17 cellular contexts compared by ENCODE assay signal in the genomic region with DNA sequence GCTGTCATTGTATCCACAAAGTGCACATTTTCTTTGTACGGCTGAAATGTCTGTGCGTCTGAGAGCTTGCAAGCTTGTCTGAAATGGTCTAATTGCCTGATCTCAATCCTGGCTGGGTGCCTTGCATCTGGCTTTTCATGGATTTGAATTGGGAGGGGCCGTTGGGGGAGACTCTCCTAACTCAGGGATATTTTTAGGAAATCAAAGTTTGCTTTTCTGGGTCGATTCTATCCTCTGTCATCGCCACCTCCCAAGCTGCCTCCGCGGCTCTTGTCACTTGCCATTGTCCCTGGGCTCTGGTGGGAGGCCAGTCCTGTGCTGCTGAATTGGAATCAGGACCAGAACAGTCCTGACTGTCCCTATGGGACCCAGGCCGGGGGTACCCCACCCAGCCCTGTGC. TPM values are rescaled to one million over a fixed set of nuclear protein-coding genes. Genes with fewer than 3 reads are reported as not detected.
DNase-seq lines count a peak whose midpoint lies in the region.
"Had no signal": no experiment of that assay in that cellular context is flagged by ENCODE, and none has a peak within 500 bp of the region (broad histone marks: within the 10 kb centered on the region; RNA-seq: fewer than 3 reads in every experiment).

No MANE protein-coding gene starts in this region.

- no peaks in the 10 kb centered on the region for H3K79me1 ChIP-seq in neuronal stem cell (ENCODE audit: low read depth, low read length)

- peaks cover 0 to 7% (median 0%) of the 10 kb centered on the region in 3 experiments for H3K27me3 ChIP-seq in neuronal stem cell (ENCODE audit: control insufficient read depth in 3 of 3, insufficient read depth in 3 of 3, low read depth in 1 of 3, low read length in 3 of 3)
- H3K27me3 ChIP-seq: Peyer's patch, SJSA1 had no signal

- DNase-seq in NCI-H2081 (lab: John Stamatoyannopoulos, UW) (peak; percentile 16 to 65), NCI-H2081 treated with DMSO at 0.1 percent for 48 hours (lab: John Stamatoyannopoulos, UW) (no peak), NCI-H1694 (lab: John Stamatoyannopoulos, UW) (peak; percentile 19), SHP77 treated with DMSO at 0.1 percent for 48 hours (lab: John Stamatoyannopoulos, UW) (peak; percentile 33), neuronal stem cell (ENCODE audit: low spot score) (no peak), NCI-H2171 (lab: John Stamatoyannopoulos, UW) (no peak), COR-L47 (lab: John Stamatoyannopoulos, UW) (no peak)
- DNase-seq in activated CD4-positive, CD25-positive, alpha-beta regulatory T cell (lab: John Stamatoyannopoulos, UW): no peak
- DNase-seq: Caco-2; CD4-positive, alpha-beta T cell; DND-41; Kasumi-1; NCI-H187 treated with DMSO at 0.1 percent for 48 hours; Peyer's patch had no signal

- no peak overlapping the region for H2BK15ac ChIP-seq in neuronal stem cell (ENCODE audit: low read length)

- no peak overlapping the region for H3K18ac ChIP-seq in neuronal stem cell (ENCODE audit: low read length)

- no peaks in the 10 kb centered on the region for H3K36me3 ChIP-seq in neuronal stem cell (replicated peaks in 1 of 2; ENCODE audit: control insufficient read depth in 2 of 2, insufficient read depth in 2 of 2, low read length in 2 of 2)
- H3K36me3 ChIP-seq: Peyer's patch had no signal

- H2BK12ac ChIP-seq in neuronal stem cell (ENCODE audit: low read length): no peak overlapping the region

- no peak overlapping the region for H4K91ac ChIP-seq in neuronal stem cell (ENCODE audit: low read depth, low read length, poor library complexity)

- peaks cover 3 to 5% of the 10 kb centered on the region in 2 donors for H3K4me1 ChIP-seq in neuronal stem cell (ENCODE audit: control insufficient read depth in 2 of 2, insufficient read depth in 1 of 2, low read depth in 1 of 2, low read length in 2 of 2)
- H3K4me1 ChIP-seq: A549, Caco-2 had no signal

- no CpG with 5 or more reads among the region's 8 CpGs for WGBS in neuronal stem cell (ENCODE audit: extremely low coverage in 2 of 2, insufficient read length in 2 of 2, insufficient replicate concordance in 1 of 2), 2 donors

- H2AFZ ChIP-seq in neuronal stem cell (ENCODE audit: low read length): peak overlapping the region; percentile 49

- H3K27ac ChIP-seq in neuronal stem cell (replicated peaks; ENCODE audit: low read length): no peak overlapping the region
- H3K27ac ChIP-seq: A549, Peyer's patch, SJSA1 had no signal

- H3K9ac ChIP-seq in neuronal stem cell (ENCODE audit: low read depth, low read length, poor library complexity): no peak overlapping the region

- H4K8ac ChIP-seq in neuronal stem cell (ENCODE audit: low read depth, low read length): no peak overlapping the region

- no peak overlapping the region for H2BK5ac ChIP-seq in neuronal stem cell (ENCODE audit: low read length)

- H3K14ac ChIP-seq in neuronal stem cell (ENCODE audit: low read length): no peak overlapping the region

- H3K4me3 ChIP-seq in neuronal stem cell (ENCODE audit: low read length in 2 of 2): no peak overlapping the region
- H3K4me3 ChIP-seq: A549, GM12878, Peyer's patch, SJSA1 had no signal

- no peak overlapping the region for H3K23ac ChIP-seq in neuronal stem cell (ENCODE audit: low read depth, low read length, poor library complexity)

- H2AK5ac ChIP-seq in neuronal stem cell (ENCODE audit: low read depth, low read length): no peak overlapping the region

- no peak overlapping the region for H2BK120ac ChIP-seq in neuronal stem cell (ENCODE audit: low read depth, low read length)

- no peaks in the 10 kb centered on the region for H3K9me3 ChIP-seq in neuronal stem cell (replicated peaks in 1 of 2; ENCODE audit: control insufficient read depth in 2 of 2, insufficient read depth in 1 of 2, low read depth in 1 of 2, low read length in 2 of 2)
- H3K9me3 ChIP-seq: A549, Caco-2, Peyer's patch, SJSA1 had no signal

- no peak overlapping the region for H3K4ac ChIP-seq in neuronal stem cell (ENCODE audit: low read length)

- no peak overlapping the region for H3K4me2 ChIP-seq in neuronal stem cell (ENCODE audit: insufficient read depth, low read length, poor library complexity, severe bottlenecking)
- H3K4me2 ChIP-seq: A549 had no signal

RNA-seq across cellular contexts. Expression of a gene that starts 33.3 kb away (rescaled TPM):
- polyA plus RNA-seq in neuronal stem cell (2013, experiment 1 of 2): 5.6 TPM
- 5.4 TPM for polyA plus RNA-seq in neuronal stem cell (2013, experiment 2 of 2)
- polyA plus RNA-seq: GM12878 had no signal

Comparison
In these comparisons a context has a peak if more than half of its experiments do, and no peak if none do; other contexts are left out.
1. DNase-seq: peak in NCI-H2081 (2 of 2), NCI-H1694 (single experiment) and SHP77 treated with DMSO at 0.1 percent for 48 hours (single experiment); none in NCI-H2081 treated with DMSO at 0.1 percent for 48 hours (single experiment), neuronal stem cell (single experiment), activated CD4-positive, CD25-positive, alpha-beta regulatory T cell (0 of 4), NCI-H2171 (single experiment) and COR-L47 (single experiment).